20 cellular contexts compared by ENCODE assay signal in genomic region chr2:206263959-206264603, GRCh38. TPM values are rescaled to one million over a fixed set of nuclear protein-coding genes. Genes with fewer than 3 reads are reported as not detected.
A peak's percentile ranks its signal among the peaks of the same experiment; 100 is the strongest.
DNase-seq lines count a peak whose midpoint lies in the region; ATAC-seq, FAIRE-seq and TF ChIP-seq lines count a peak whose summit lies in the region.
"Had no signal": no experiment of that assay in that cellular context is flagged by ENCODE, and none has a peak within 500 bp of the region (broad histone marks: within the 10 kb centered on the region; RNA-seq: fewer than 3 reads in every experiment).

No MANE protein-coding gene starts in this region.

- H3K4me1 ChIP-seq in GM12878 (ENCODE audit: control insufficient read depth, insufficient read depth, low read length): no peaks in the 10 kb centered on the region; the same call in 1 of the 2 replicates
- H3K4me1 ChIP-seq: SJCRH30 had no signal

- H3K4me2 ChIP-seq in GM12878 (ENCODE audit: control insufficient read depth, insufficient read depth): no peak overlapping the region
- H3K4me2 ChIP-seq: KMS-11, PC-9 had no signal

- H2AFZ ChIP-seq in GM12878 (ENCODE audit: control insufficient read depth, low read depth, low read length): peak overlapping the region; percentile 12; the same call in 1 of the 2 replicates
- H2AFZ ChIP-seq: PC-9 had no signal

- no peak for DNase-seq in activated naive CD8-positive, alpha-beta T cell treated with anti-CD3 and anti-CD28 coated beads, Interleukin-2, amount 50 U/mL, for 24 hours
- DNase-seq in activated naive CD8-positive, alpha-beta T cell treated with anti-CD3 and anti-CD28 coated beads for 36 hours: no peak
- no peak for DNase-seq in HFFc6
- no peak for DNase-seq in GM12878 (ENCODE audit: low read depth, low spot score)
- no peak for DNase-seq in naive thymus-derived CD8-positive, alpha-beta T cell
- DNase-seq in kidney tubule cell (ENCODE audit: low spot score): no peak
- DNase-seq in GM19240 (ENCODE audit: insufficient read length, low spot score): no peak
- DNase-seq: BE2C; Calu3; CD4-positive, alpha-beta T cell; DMS79; NCI-H1092 treated with DMSO at 0.1 percent for 48 hours; NCI-H2081 treated with DMSO at 0.1 percent for 48 hours; NCI-H510A treated with DMSO at 0.1 percent for 48 hours; PC-9; SJCRH30 had no signal

- no peak for TF ChIP-seq RAD21 in GM12878 (IDR thresholded peaks at IDR 0.05; ENCODE audit: insufficient read depth, low read depth, low read length)

- no TSS peak for BruUV-seq in GM12878 (replicated peaks; lab: Mats Ljungman, UMichigan)

- H3K9me3 Mint-ChIP-seq in activated naive CD8-positive, alpha-beta T cell treated with anti-CD3 and anti-CD28 coated beads, Interleukin-2, amount 50 U/mL, for 24 hours: no peaks in the 10 kb centered on the region
- H3K9me3 Mint-ChIP-seq in activated naive CD8-positive, alpha-beta T cell treated with anti-CD3 and anti-CD28 coated beads for 36 hours: peaks cover 3% of the 10 kb centered on the region
- H3K9me3 Mint-ChIP-seq in HFFc6: no peaks in the 10 kb centered on the region
- H3K9me3 Mint-ChIP-seq in naive thymus-derived CD8-positive, alpha-beta T cell: peaks cover 0 to 30% (median 2%) of the 10 kb centered on the region in 9 donors
- H3K9me3 Mint-ChIP-seq: CD4-positive, alpha-beta T cell had no signal

- TF ChIP-seq POLR2A in GM12878 (IDR thresholded peaks at IDR 0.05; ENCODE audit: low read depth, low read length): no peak

- no peak overlapping the region for H3K4me3 ChIP-seq in GM12878
- H3K4me3 ChIP-seq: PC-9, SJCRH30 had no signal

- peak overlapping the region; percentile 2 for H3K4me3 Mint-ChIP-seq in activated naive CD8-positive, alpha-beta T cell treated with anti-CD3 and anti-CD28 coated beads, Interleukin-2, amount 50 U/mL, for 24 hours
- H3K4me3 Mint-ChIP-seq in activated naive CD8-positive, alpha-beta T cell treated with anti-CD3 and anti-CD28 coated beads for 36 hours: no peak overlapping the region
- peak overlapping the region; percentile 11; the same call in 1 of the 2 replicates for H3K4me3 Mint-ChIP-seq in HFFc6
- H3K4me3 Mint-ChIP-seq in naive thymus-derived CD8-positive, alpha-beta T cell: peak overlapping the region in 6 of 10 donors; percentile 7 to 60 (median 28)
- H3K4me3 Mint-ChIP-seq: CD4-positive, alpha-beta T cell had no signal

- POLR2A ChIA-PET in GM12878 (lab: Charles Lee): interaction anchor here (0.7 to 1.8 kb wide), 2 partner anchors 11 to 13 kb away, joined by 3 to 9 read pairs; partner anchors contain the start of gene ZDBF2
- POLR2A ChIA-PET in naive thymus-derived CD8-positive, alpha-beta T cell (lab: Charles Lee): interaction anchor here (0.7 kb wide), 1 partner anchor 40 kb away, joined by 3 read pairs; no protein-coding TSS in a partner anchor

- FAIRE-seq in GM12878 (lab: Jason Lieb, UNC): no peak
- FAIRE-seq: G401.6, GM12891, GM18507 had no signal

- no peak overlapping the region for H3K9ac ChIP-seq in GM12878 (ENCODE audit: control insufficient read depth, insufficient read depth, low read length)
- H3K9ac ChIP-seq: KMS-11 had no signal

- H3K27ac Mint-ChIP-seq in activated naive CD8-positive, alpha-beta T cell treated with anti-CD3 and anti-CD28 coated beads, Interleukin-2, amount 50 U/mL, for 24 hours: no peak overlapping the region
- H3K27ac Mint-ChIP-seq in activated naive CD8-positive, alpha-beta T cell treated with anti-CD3 and anti-CD28 coated beads for 36 hours: no peak overlapping the region
- no peak overlapping the region for H3K27ac Mint-ChIP-seq in HFFc6
- peak overlapping the region in 1 of 10 donors; percentile 45 for H3K27ac Mint-ChIP-seq in naive thymus-derived CD8-positive, alpha-beta T cell
- H3K27ac Mint-ChIP-seq: CD4-positive, alpha-beta T cell had no signal

- SMC1A ChIA-PET in GM12878 (lab: Charles Lee; ENCODE audit: uncharacterized antibody, unreplicated experiment): no interaction called here

- WGBS in GM12878 (ENCODE audit: insufficient coverage, insufficient replicate concordance, low lambda C conversion rate, missing lambda C conversion rate): 51% methylated on average over 18 of the region's 21 CpGs

- intact Hi-C loops in GM12878 (cut with micrococcal nuclease; ENCODE audit: unreplicated experiment): no loop called here

- no peaks in the 10 kb centered on the region for H3K9me3 ChIP-seq in GM12878 (replicated peaks; ENCODE audit: control insufficient read depth, insufficient read depth, low read length)
- H3K9me3 ChIP-seq: BE2C, SJCRH30 had no signal

- RAD21 ChIA-PET in GM12878 (lab: Charles Lee; ENCODE audit: unreplicated experiment): interaction anchor here (0.7 to 1.5 kb wide), 2 partner anchors 10 to 205 kb away, joined by 3 to 4 read pairs; partner anchors contain the start of gene ZDBF2

- H4K20me1 ChIP-seq in GM12878 (ENCODE audit: control insufficient read depth, insufficient read depth): no peaks in the 10 kb centered on the region

- peaks cover 4% of the 10 kb centered on the region for H3K36me3 Mint-ChIP-seq in activated naive CD8-positive, alpha-beta T cell treated with anti-CD3 and anti-CD28 coated beads, Interleukin-2, amount 50 U/mL, for 24 hours (ENCODE audit: low read depth)
- peaks cover 2% of the 10 kb centered on the region for H3K36me3 Mint-ChIP-seq in activated naive CD8-positive, alpha-beta T cell treated with anti-CD3 and anti-CD28 coated beads for 36 hours
- H3K36me3 Mint-ChIP-seq in HFFc6 (ENCODE audit: low read depth): no peaks in the 10 kb centered on the region
- peaks cover 2 to 22% (median 7%) of the 10 kb centered on the region in 3 donors for H3K36me3 Mint-ChIP-seq in naive thymus-derived CD8-positive, alpha-beta T cell

- CTCF ChIA-PET in GM12878 (lab: Yijun Ruan, JAX): interaction anchor here (0.7 kb wide), 1 partner anchor 9 kb away, joined by 3 read pairs; no protein-coding TSS in a partner anchor

- H3K36me3 ChIP-seq in GM12878 (ENCODE audit: control insufficient read depth in 2 of 2, insufficient read depth in 2 of 2, low read length in 1 of 2): no peaks in the 10 kb centered on the region
- H3K36me3 ChIP-seq: SJCRH30 had no signal

- peaks cover 2 to 16% of the 10 kb centered on the region in 2 experiments; a peak in 3 of 4 replicates for H3K27me3 ChIP-seq in GM12878 (replicated peaks in 1 of 2; ENCODE audit: control insufficient read depth in 2 of 2, insufficient read depth in 2 of 2, low read length in 1 of 2)
- H3K27me3 ChIP-seq: BE2C, SJCRH30 had no signal

- H3K4me1 Mint-ChIP-seq in activated naive CD8-positive, alpha-beta T cell treated with anti-CD3 and anti-CD28 coated beads, Interleukin-2, amount 50 U/mL, for 24 hours: peaks cover 11% of the 10 kb centered on the region
- peaks cover 13% of the 10 kb centered on the region for H3K4me1 Mint-ChIP-seq in activated naive CD8-positive, alpha-beta T cell treated with anti-CD3 and anti-CD28 coated beads for 36 hours
- peaks cover 16% of the 10 kb centered on the region for H3K4me1 Mint-ChIP-seq in HFFc6 (ENCODE audit: low read depth)
- H3K4me1 Mint-ChIP-seq in naive thymus-derived CD8-positive, alpha-beta T cell: peaks cover 4 to 12% (median 6%) of the 10 kb centered on the region in 4 donors

- TF ChIP-seq CTCF in HFFc6 (IDR thresholded peaks at IDR 0.05) (no peak), GM12878 (IDR thresholded peaks at IDR 0.05 in 2 of 3, conservative IDR thresholded peaks at IDR 0.05 in 1 of 3; ENCODE audit: control insufficient read depth in 2 of 3, extremely low read depth in 1 of 3, insufficient read depth in 1 of 3, low read depth in 3 of 3, low read length in 3 of 3) (no peak)

- no peak for TF ChIP-seq EP300 in GM12878 (IDR thresholded peaks at IDR 0.05; ENCODE audit: borderline replicate concordance in 1 of 2, control insufficient read depth in 1 of 2, low read depth in 2 of 2, low read length in 2 of 2)

- H3K27me3 Mint-ChIP-seq in activated naive CD8-positive, alpha-beta T cell treated with anti-CD3 and anti-CD28 coated beads, Interleukin-2, amount 50 U/mL, for 24 hours: peaks cover 73% of the 10 kb centered on the region
- H3K27me3 Mint-ChIP-seq in activated naive CD8-positive, alpha-beta T cell treated with anti-CD3 and anti-CD28 coated beads for 36 hours: peaks cover 90% of the 10 kb centered on the region
- H3K27me3 Mint-ChIP-seq in HFFc6 (ENCODE audit: insufficient read depth): peaks cover 76% of the 10 kb centered on the region
- peaks cover 50 to 91% (median 69%) of the 10 kb centered on the region in 5 donors for H3K27me3 Mint-ChIP-seq in naive thymus-derived CD8-positive, alpha-beta T cell

- ATAC-seq in activated naive CD8-positive, alpha-beta T cell treated with anti-CD3 and anti-CD28 coated beads, Interleukin-2, amount 50 U/mL, for 24 hours: no peak
- no peak for ATAC-seq in GM12878
- no peak for ATAC-seq in naive thymus-derived CD8-positive, alpha-beta T cell

- no peaks in the 10 kb centered on the region for H3K79me2 ChIP-seq in GM12878 (ENCODE audit: control insufficient read depth, insufficient read depth, low read length)

- in situ Hi-C loops in GM12878 (cut with MboI): loop anchor here (5.0 kb wide), 1 partner anchor 97 kb away; no protein-coding TSS in a partner anchor

- no peak overlapping the region for H3K27ac ChIP-seq in GM12878 (ENCODE audit: control insufficient read depth, insufficient read depth)
- H3K27ac ChIP-seq: KMS-11, PC-9, SJCRH30 had no signal

TF ChIP-seq in GM12878, 131 proteins besides CTCF, POLR2A, EP300 and RAD21 (continues in another document):
- TF ChIP-seq TBL1XR1 (IDR thresholded peaks at IDR 0.05; ENCODE audit: low read depth, low read length): no peak

RNA-seq across cellular contexts. Expression of gene ZDBF2, which starts 10.4 kb away (rescaled TPM):
- total RNA-seq in activated naive CD8-positive, alpha-beta T cell treated with anti-CD3 and anti-CD28 coated beads for 36 hours: 10 to 100 TPM in 1 of 2 experiments, 1 to 10 TPM in 1; 9.2 to 10.1 TPM
- 10 to 100 TPM; 11.4 to 15.4 (median 12.9) TPM for total RNA-seq in HFFc6 (2021; fragmentation: NEBNext Ultra II Directional; extraction: Animal tissue kit (Norgen Biotek cat#: 25700))
- total RNA-seq in GM12878 (2013; cell fraction: nucleolus; rRNA removed): 215 and 218 TPM in 2 replicates
- total RNA-seq in GM12878 (2014; rRNA removed): 4.6 and 6.5 TPM in 2 replicates
- total RNA-seq in GM12878 (2014; rRNA removed; fragmentation: Illumina TruSeq; extraction: Trizol): 7.7 and 7.8 TPM in 2 replicates
- 5.9 and 7.3 TPM in 2 replicates for total RNA-seq in GM12878 (2021)
- polyA plus RNA-seq in GM12878 (2011; ENCODE audit: low read depth): 5.3 TPM
- polyA plus RNA-seq in GM12878 (2011; rRNA removed): 21.1 and 35.2 TPM in 2 replicates
- polyA plus RNA-seq in GM12878 (2011; cell fraction: cytosol; rRNA removed): 3.2 and 4.1 TPM in 2 replicates
- polyA plus RNA-seq in GM12878 (2011; cell fraction: nucleus; rRNA removed): 47.5 and 48.8 TPM in 2 replicates
- polyA plus RNA-seq in GM12878 (2012): 6.4 and 10.5 TPM in 2 replicates
- 5.2 and 5.8 TPM in 2 replicates for polyA plus RNA-seq in GM12878 (2014; fragmentation: Illumina TruSeq; extraction: Trizol)
- under 1 TPM; 0.60 to 0.68 TPM for polyA plus RNA-seq in GM12878 (2014; fragmentation: Nextera tagmentation; extraction: Ambion mirVana)
- polyA plus RNA-seq in GM12878 (2014; rRNA removed): 2.2 and 3.0 TPM in 2 replicates
- 1 to 10 TPM; 2.5 to 3.9 TPM for polyA plus RNA-seq in GM12878 (2016; fragmentation: Nextera tagmentation; extraction: Ambion mirVana)
- 25.4 and 58.5 TPM in 2 replicates for polyA minus RNA-seq in GM12878 (2011; rRNA and poly(A)+ RNA removed)
- polyA minus RNA-seq in GM12878 (2011; cell fraction: cytosol; rRNA and poly(A)+ RNA removed): 7.9 and 9.4 TPM in 2 replicates
- 31.4 and 32.5 TPM in 2 replicates for polyA minus RNA-seq in GM12878 (2011; cell fraction: nucleus; rRNA and poly(A)+ RNA removed)
- 10 to 100 TPM; 15.4 to 15.8 TPM for total RNA-seq in naive thymus-derived CD8-positive, alpha-beta T cell
- 1 to 10 TPM; 2.7 to 5.2 (median 3.3) TPM for polyA plus RNA-seq in naive thymus-derived CD8-positive, alpha-beta T cell
- total RNA-seq: Calu3 had no signal
